ENCODE assay signal across 15 cellular contexts in the genomic region with DNA sequence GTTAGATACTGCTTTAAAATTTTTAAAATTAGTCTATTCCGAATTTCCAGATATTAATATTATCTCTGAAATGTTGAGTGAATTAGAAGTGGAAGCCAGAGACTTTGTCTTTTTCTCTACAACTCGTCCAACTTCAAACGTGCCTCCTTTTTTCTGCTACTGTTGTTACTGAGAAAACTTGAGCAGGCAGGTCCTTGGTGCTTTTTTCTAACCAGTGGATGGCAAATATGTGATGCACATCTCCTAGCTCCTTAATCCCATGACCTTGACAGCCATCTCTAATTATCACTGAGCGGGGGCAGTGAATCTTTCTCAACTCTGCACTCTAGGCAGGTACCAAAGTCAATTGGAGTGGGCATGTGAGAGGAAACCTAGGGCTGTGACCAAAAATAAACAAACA.
"Had no signal": no experiment of that assay in that cellular context is flagged by ENCODE, and none has a peak within 500 bp of the region (broad histone marks: within the 10 kb centered on the region; RNA-seq: fewer than 3 reads in every experiment).

No MANE protein-coding gene starts in this region.

- H3K9me3 Mint-ChIP-seq: activated CD4-positive, alpha-beta memory T cell treated with anti-CD3 and anti-CD28 coated beads for 36 hours; stimulated activated effector memory CD8-positive, alpha-beta T cell treated with anti-CD3 and anti-CD28 coated beads, Interleukin-12 subunit alpha, Interleukin-12 subunit beta, amount 100 ng/mL, for 72 hours had no signal

- H3K27ac ChIP-seq: esophagus squamous epithelium, tibial nerve, vagina had no signal

- H3K27me3 ChIP-seq: esophagus squamous epithelium, tibial nerve, vagina had no signal

- H3K4me3 ChIP-seq: esophagus squamous epithelium, tibial nerve, vagina had no signal

- H3K36me3 Mint-ChIP-seq: activated CD4-positive, alpha-beta memory T cell treated with anti-CD3 and anti-CD28 coated beads for 36 hours; stimulated activated effector memory CD8-positive, alpha-beta T cell treated with anti-CD3 and anti-CD28 coated beads, Interleukin-12 subunit alpha, Interleukin-12 subunit beta, amount 100 ng/mL, for 72 hours had no signal

- DNase-seq: activated CD4-positive, alpha-beta memory T cell treated with anti-CD3 and anti-CD28 coated beads for 36 hours; activated gamma-delta T cell; activated naive CD8-positive, alpha-beta T cell treated with anti-CD3 and anti-CD28 coated beads for 36 hours; activated T-cell treated with anti-CD3 and anti-CD28 coated beads, Interleukin-2, amount 50 U/mL, for 48 hours; esophagus squamous epithelium; foreskin fibroblast; head of caudate nucleus; islet precursor cell; midbrain; naive thymus-derived CD4-positive, alpha-beta T cell; small intestine; T-helper 9 cell had no signal

- H3K36me3 ChIP-seq: esophagus squamous epithelium, tibial nerve, vagina had no signal

- H3K27ac Mint-ChIP-seq: activated CD4-positive, alpha-beta memory T cell treated with anti-CD3 and anti-CD28 coated beads for 36 hours; activated naive CD8-positive, alpha-beta T cell treated with anti-CD3 and anti-CD28 coated beads for 36 hours; naive thymus-derived CD4-positive, alpha-beta T cell; stimulated activated effector memory CD8-positive, alpha-beta T cell treated with anti-CD3 and anti-CD28 coated beads, Interleukin-12 subunit alpha, Interleukin-12 subunit beta, amount 100 ng/mL, for 72 hours had no signal

- H3K4me3 Mint-ChIP-seq: activated CD4-positive, alpha-beta memory T cell treated with anti-CD3 and anti-CD28 coated beads for 36 hours; activated naive CD8-positive, alpha-beta T cell treated with anti-CD3 and anti-CD28 coated beads for 36 hours; naive thymus-derived CD4-positive, alpha-beta T cell; stimulated activated effector memory CD8-positive, alpha-beta T cell treated with anti-CD3 and anti-CD28 coated beads, Interleukin-12 subunit alpha, Interleukin-12 subunit beta, amount 100 ng/mL, for 72 hours had no signal

- H3K27me3 Mint-ChIP-seq: activated CD4-positive, alpha-beta memory T cell treated with anti-CD3 and anti-CD28 coated beads for 36 hours; activated naive CD8-positive, alpha-beta T cell treated with anti-CD3 and anti-CD28 coated beads for 36 hours; naive thymus-derived CD4-positive, alpha-beta T cell had no signal

- ATAC-seq: naive thymus-derived CD4-positive, alpha-beta T cell; stimulated activated effector memory CD8-positive, alpha-beta T cell treated with anti-CD3 and anti-CD28 coated beads, Interleukin-12 subunit alpha, Interleukin-12 subunit beta, amount 100 ng/mL, for 72 hours had no signal
